Comparison of ENCODE assay signal across 11 cellular contexts in the genomic region with DNA sequence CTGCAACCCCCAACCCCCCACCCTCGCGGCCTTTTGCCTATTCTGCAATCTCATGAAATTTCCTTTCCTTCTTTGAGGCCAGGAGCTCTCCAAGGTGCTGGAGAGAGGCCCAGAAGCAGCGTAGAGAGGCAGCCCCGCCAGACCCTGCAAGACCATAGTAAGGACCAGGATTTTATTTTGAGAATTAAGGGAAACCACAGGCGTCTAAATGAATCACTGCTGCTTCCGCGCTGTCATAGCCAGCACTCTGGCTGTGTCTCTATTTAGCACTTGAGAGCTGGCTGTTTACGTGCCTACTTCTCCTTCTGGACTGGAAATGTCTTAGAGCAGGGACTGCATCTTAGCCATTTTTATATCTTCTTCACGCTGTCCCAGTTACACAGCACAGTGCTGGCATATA. TPM values are rescaled to one million over a fixed set of nuclear protein-coding genes. Genes with fewer than 3 reads are reported as not detected.
A peak's percentile ranks its signal among the peaks of the same experiment; 100 is the strongest.
DNase-seq lines count a peak whose midpoint lies in the region; TF ChIP-seq lines count a peak whose summit lies in the region.
"Had no signal": no experiment of that assay in that cellular context is flagged by ENCODE, and none has a peak within 500 bp of the region (broad histone marks: within the 10 kb centered on the region; RNA-seq: fewer than 3 reads in every experiment).

No MANE protein-coding gene starts in this region.

- H3K4me3 ChIP-seq in adrenal gland (no peak overlapping the region), tibial artery (no peak overlapping the region)

- H3K36me3 ChIP-seq in adrenal gland (replicated peaks in 1 of 2) = no peaks in the 10 kb centered on the region
- no peaks in the 10 kb centered on the region for H3K36me3 ChIP-seq in tibial artery

- TF ChIP-seq CTCF in adrenal gland (IDR thresholded peaks at IDR 0.05) = no peak
- no peak for TF ChIP-seq CTCF in tibial artery (IDR thresholded peaks at IDR 0.05)

- H3K9me3 ChIP-seq in adrenal gland (replicated peaks in 1 of 3) (no peaks in the 10 kb centered on the region), tibial artery (no peaks in the 10 kb centered on the region)

- no peak overlapping the region for H3K27ac ChIP-seq in adrenal gland
- H3K27ac ChIP-seq in tibial artery = no peak overlapping the region

- WGBS in adrenal gland, 4 donors = 18 to 23% (median 18%) methylated on average over 9 of the region's 9 CpGs

- intact Hi-C loops in adrenal gland (cut with DNase I) (loop anchor here in 1 of 2 donors (5.0 to 10.0 kb wide), 2 partner anchors 272 to 769 kb away; no protein-coding TSS in a partner anchor), tibial artery (cut with DNase I; ENCODE audit: low total_unique reads) (no loop called here)

- DNase-seq in ELF-1 (ENCODE audit: low read depth, low spot score) (peak; percentile 49), LHCN-M2 (ENCODE audit: low read depth) (peak; percentile 2), adrenal gland (peak in 5 of 7 donors; percentile 19 to 43 (median 23)), mucosa of gallbladder (ENCODE audit: low spot score) (peak; percentile 14), HuH-7 (ENCODE audit: low spot score) (no peak), tibial artery (no peak), NCI-H2171 treated with DMSO at 0.1 percent for 48 hours (lab: John Stamatoyannopoulos, UW) (no peak), NCI-H1105 treated with DMSO at 0.1 percent for 48 hours (lab: John Stamatoyannopoulos, UW) (no peak)
- DNase-seq: NCI-H446 treated with DMSO at 0.1 percent for 48 hours had no signal

- H3K4me1 ChIP-seq in adrenal gland (replicated peaks in 1 of 2) = no peaks in the 10 kb centered on the region
- H3K4me1 ChIP-seq in tibial artery = no peaks in the 10 kb centered on the region

- TF ChIP-seq POLR2A in adrenal gland (IDR thresholded peaks at IDR 0.05) = no peak

- H3K27me3 ChIP-seq in adrenal gland = no peaks in the 10 kb centered on the region
- H3K27me3 ChIP-seq in tibial artery = no peaks in the 10 kb centered on the region

RNA-seq across cellular contexts. Expression of a gene that starts 37.5 kb away (rescaled TPM):
- not detected in 2 replicates for total RNA-seq in LHCN-M2 (2014; rRNA removed)
- polyA plus RNA-seq in LHCN-M2 (2012) = not detected
- total RNA-seq in adrenal gland = 1 to 10 TPM in 2 of 8 donors, under 1 TPM in 2, not detected in 4; 0.10 to 1.8 (median 0.74) TPM
- under 1 TPM; 0.10 to 0.84 (median 0.16) TPM for polyA plus RNA-seq in adrenal gland
- total RNA-seq in mucosa of gallbladder = 0.32 TPM
- total RNA-seq: chondrocyte, renal cortical epithelial cell had no signal

Comparison
In these comparisons a context has a peak if more than half of its experiments do, and no peak if none do; other contexts are left out.
1. DNase-seq: peak in ELF-1 (single experiment), LHCN-M2 (single experiment), adrenal gland (5 of 7) and mucosa of gallbladder (single experiment); none in HuH-7 (single experiment), tibial artery (0 of 2), NCI-H2171 treated with DMSO at 0.1 percent for 48 hours (single experiment) and NCI-H1105 treated with DMSO at 0.1 percent for 48 hours (single experiment).